Comparison of ENCODE assay signal across 11 cellular contexts in the genomic region with DNA sequence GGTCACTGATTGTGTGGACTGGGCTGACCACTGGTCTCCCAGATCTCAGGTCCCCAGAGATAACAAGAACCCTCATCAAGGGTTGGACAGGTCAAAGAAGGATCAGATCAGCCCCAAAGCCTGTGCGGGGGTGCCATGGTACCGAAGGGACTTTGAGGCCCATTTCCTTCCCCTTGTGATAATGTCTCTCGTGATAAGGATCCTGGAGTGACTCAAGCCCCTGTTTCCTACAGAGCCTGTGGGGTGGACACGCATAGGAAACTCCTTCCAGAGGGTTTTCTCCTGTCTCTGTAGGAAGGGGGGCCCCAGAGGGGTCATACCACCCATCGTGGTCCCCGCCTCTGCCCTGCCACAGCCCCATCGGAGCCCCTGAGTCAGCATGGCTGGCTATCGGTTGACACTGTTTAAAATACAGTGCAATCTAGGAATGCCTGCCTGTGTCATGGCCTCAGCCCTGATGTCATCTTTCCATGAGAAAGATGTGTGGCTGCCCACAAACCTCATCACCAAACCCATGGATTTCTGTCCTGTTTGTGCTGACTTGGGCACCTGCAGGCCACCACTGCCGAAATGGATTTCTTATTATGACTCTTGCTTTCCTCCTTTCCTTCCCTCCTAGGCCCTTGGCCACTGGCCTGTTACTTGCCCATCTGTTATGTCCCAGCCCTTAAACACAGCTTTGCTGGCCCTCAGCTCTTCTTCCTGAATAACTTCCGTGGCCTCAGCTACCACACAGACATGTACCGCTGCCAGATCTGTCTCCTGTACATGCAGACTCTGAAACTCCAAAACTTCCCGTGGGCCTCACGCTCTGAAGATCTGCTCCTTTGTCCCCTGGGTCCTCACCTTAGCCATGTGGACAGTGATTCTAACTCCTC. TPM values are rescaled to one million over a fixed set of nuclear protein-coding genes. Genes with fewer than 3 reads are reported as not detected.
DNase-seq lines count a peak whose midpoint lies in the region; ATAC-seq, FAIRE-seq and TF ChIP-seq lines count a peak whose summit lies in the region.
"Had no signal": no experiment of that assay in that cellular context is flagged by ENCODE, and none has a peak within 500 bp of the region (broad histone marks: within the 10 kb centered on the region; RNA-seq: fewer than 3 reads in every experiment).

No MANE protein-coding gene starts in this region.

- peak overlapping the region; percentile 26; the same call in 1 of the 2 replicates for H3K4me2 ChIP-seq in K562 (ENCODE audit: insufficient read depth, low read length)

- TF ChIP-seq EP300 in K562 (IDR thresholded peaks at IDR 0.05; ENCODE audit: low read length): peak; percentile 28; the same call in 1 of the 2 replicates

- ATAC-seq in K562 (peak; percentile 57), lower lobe of right lung (no peak), SK-N-SH treated with all-trans-retinoic acid at 6 μM for 48 hours (no peak)

- H3K4me1 ChIP-seq in K562 (replicated peaks in 1 of 2; ENCODE audit: control insufficient read depth in 2 of 2, insufficient read depth in 2 of 2, low read length in 2 of 2) (peaks cover 27 to 59% of the 10 kb centered on the region in 2 experiments), spleen (peaks cover 0 to 5% (median 0%) of the 10 kb centered on the region in 6 donors), lower lobe of right lung (peaks cover 35% of the 10 kb centered on the region)

- FAIRE-seq in K562 (lab: Jason Lieb, UNC): peak; percentile 84

- in situ Hi-C loops in K562 (cut with MboI): loop anchor here (25.0 kb wide), 1 partner anchor 317 kb away; no protein-coding TSS in a partner anchor

- H3K27ac ChIP-seq in K562 (ENCODE audit: extremely low read depth, low read depth, low read length): peak overlapping the region; percentile 49; the same call in 2 of the 3 replicates
- H3K27ac ChIP-seq in spleen: no peak overlapping the region
- no peak overlapping the region for H3K27ac ChIP-seq in lower lobe of right lung
- H3K27ac ChIP-seq: HL-60 had no signal

- POLR2A ChIA-PET in K562 (lab: Yijun Ruan, JAX): interaction anchor here (0.6 kb wide), 2 partner anchors 407 to 420 kb away, joined by 3 read pairs; a partner anchor contains a TSS

- no peaks in the 10 kb centered on the region for H3K9me1 ChIP-seq in K562 (ENCODE audit: control insufficient read depth, insufficient read depth, low read length)

- no peaks in the 10 kb centered on the region for H3K79me2 ChIP-seq in K562 (ENCODE audit: control insufficient read depth, insufficient read depth, low read length)

- peak overlapping the region; percentile 28 to 30; a peak in 2 of 4 replicates for H3K9ac ChIP-seq in K562 (ENCODE audit: insufficient read depth in 1 of 2, low read depth in 2 of 2, low read length in 2 of 2)

- 29% methylated on average over 13 of the region's 13 CpGs for WGBS in K562 (ENCODE audit: insufficient coverage, low coverage, missing lambda C conversion rate)
- WGBS in spleen, 5 donors: 25 to 50% (median 41%) methylated on average over 13 of the region's 13 CpGs

- CTCF ChIA-PET in K562 (lab: Yijun Ruan, JAX; ENCODE audit: low intra/inter-chr PET ratio): no interaction called here

- H3K36me3 ChIP-seq in K562 (ENCODE audit: control insufficient read depth, insufficient read depth, low read length) (no peaks in the 10 kb centered on the region), spleen (no peaks in the 10 kb centered on the region), lower lobe of right lung (no peaks in the 10 kb centered on the region)

- H3K9me3 ChIP-seq in K562 (replicated peaks; ENCODE audit: control insufficient read depth, insufficient read depth, low read depth, low read length) (no peaks in the 10 kb centered on the region), spleen (no peaks in the 10 kb centered on the region), lower lobe of right lung (no peaks in the 10 kb centered on the region)

- TF ChIP-seq CTCF in K562 (IDR thresholded peaks at IDR 0.05 in 2 of 3, conservative IDR thresholded peaks at IDR 0.05 in 1 of 3; ENCODE audit: insufficient read depth in 2 of 3, low read depth in 1 of 3, low read length in 3 of 3) (no peak), spleen (IDR thresholded peaks at IDR 0.05 in 8 of 11, conservative IDR thresholded peaks at IDR 0.05 in 3 of 11) (no peak), lower lobe of right lung (IDR thresholded peaks at IDR 0.05) (no peak)

- H4K20me1 ChIP-seq in K562 (replicated peaks; ENCODE audit: control insufficient read depth, insufficient read depth, low read length): no peaks in the 10 kb centered on the region

- TF ChIP-seq POLR2A in K562 (conservative IDR thresholded peaks at IDR 0.05) (no peak), spleen (IDR thresholded peaks at IDR 0.05) (no peak)

- H3K4me3 ChIP-seq in K562 (no peak overlapping the region), spleen (no peak overlapping the region), lower lobe of right lung (no peak overlapping the region)

- BruUV-seq in K562 (replicated peaks; lab: Mats Ljungman, UMichigan): no TSS peak

- H2AFZ ChIP-seq in K562 (ENCODE audit: low read depth, low read length): peak overlapping the region; percentile 12

- TF ChIP-seq RAD21 in K562 (CRISPR knock-in tag; conservative IDR thresholded peaks at IDR 0.05 in 1 of 2, IDR thresholded peaks at IDR 0.05 in 1 of 2): peak in 1 of 2 experiments; percentile 38; a peak in 2 of 4 replicates

- peak; percentile 44 for DNase-seq in EH (ENCODE audit: low read depth)
- DNase-seq in RPMI7951 (ENCODE audit: low read depth): peak; percentile 69
- DNase-seq in K562 (ENCODE audit: extremely low read depth in 1 of 4, low spot score in 3 of 4): peak; percentile 65 to 69 (median 68)
- peak; percentile 56 for DNase-seq in spleen
- no peak for DNase-seq in lower lobe of right lung
- no peak for DNase-seq in NCI-H774 (lab: John Stamatoyannopoulos, UW)
- DNase-seq in superior temporal gyrus (ENCODE audit: extremely low spot score): no peak
- DNase-seq: DND-41, nephron progenitor cell had no signal

- no peaks in the 10 kb centered on the region for H3K27me3 ChIP-seq in K562 (ENCODE audit: control insufficient read depth in 2 of 2, insufficient read depth in 2 of 2, low read length in 2 of 2)
- H3K27me3 ChIP-seq in spleen (replicated peaks in 1 of 7): no peaks in the 10 kb centered on the region
- no peaks in the 10 kb centered on the region for H3K27me3 ChIP-seq in lower lobe of right lung (ENCODE audit: low read depth)

- intact Hi-C loops in K562 (cut with micrococcal nuclease) (loop anchor here (2.0 to 5.0 kb wide), 2 partner anchors 42 to 426 kb away; no protein-coding TSS in a partner anchor), spleen (cut with DNase I; ENCODE audit: low total_unique reads) (no loop called here), lower lobe of right lung (cut with DNase I) (no loop called here)

RNA-seq across cellular contexts. Expression of a gene that starts 2.9 kb away (rescaled TPM):
- total RNA-seq in RPMI7951 (2014; rRNA removed; shearing (Covaris generic)): 4.8 and 6.4 TPM in 2 replicates
- total RNA-seq in K562 (2011; cell fraction: chromatin; rRNA removed; ENCODE audit: low replicate concordance): not detected in 2 replicates
- total RNA-seq in K562 (2011; cell fraction: nucleolus; rRNA removed): not detected in 2 replicates
- not detected in 2 replicates for total RNA-seq in K562 (2011; cell fraction: nucleoplasm; rRNA removed)
- total RNA-seq in K562 (2014; rRNA removed): not detected in 2 replicates
- total RNA-seq in K562 (2014; rRNA removed; fragmentation: Illumina TruSeq; extraction: Trizol): not detected in 2 replicates
- 0.25 TPM in 1 of 2 replicates, not detected in the other for total RNA-seq in K562 (2015; rRNA removed; fragmentation: Illumina TruSeq; extraction: Trizol)
- total RNA-seq in K562 (2021): 0.29 TPM in 1 of 2 replicates, not detected in the other
- not detected in 2 replicates for polyA plus RNA-seq in K562 (2011; rRNA removed)
- polyA plus RNA-seq in K562 (2011; cell fraction: cytosol; rRNA removed): not detected in 2 replicates
- 0.30 TPM in 1 of 2 replicates, not detected in the other for polyA plus RNA-seq in K562 (2011; cell fraction: nucleus; rRNA removed)
- 0.13 TPM in 1 of 2 replicates, not detected in the other for polyA plus RNA-seq in K562 (2012)
- not detected in 2 replicates for polyA plus RNA-seq in K562 (2014; fragmentation: Illumina TruSeq; extraction: Trizol)
- not detected for polyA plus RNA-seq in K562 (2014; fragmentation: Nextera tagmentation; extraction: Ambion mirVana)
- polyA plus RNA-seq in K562 (2014; rRNA removed): not detected in 2 replicates
- polyA minus RNA-seq in K562 (2011; rRNA and poly(A)+ RNA removed): not detected in 2 replicates
- not detected in 2 replicates for polyA minus RNA-seq in K562 (2011; cell fraction: cytosol; rRNA and poly(A)+ RNA removed)
- polyA minus RNA-seq in K562 (2011; cell fraction: nucleus; rRNA and poly(A)+ RNA removed): not detected in 2 replicates
- total RNA-seq in spleen: not detected
- not detected for polyA plus RNA-seq in spleen
- 3.9 TPM for total RNA-seq in lower lobe of right lung

RNA-seq across cellular contexts. Expression of a gene that starts 10.2 kb away (rescaled TPM):
- not detected in 2 replicates for total RNA-seq in RPMI7951 (2014; rRNA removed; shearing (Covaris generic))
- total RNA-seq in K562 (2011; cell fraction: chromatin; rRNA removed; ENCODE audit: low replicate concordance): not detected in 2 replicates
- not detected in 2 replicates for total RNA-seq in K562 (2011; cell fraction: nucleolus; rRNA removed)
- total RNA-seq in K562 (2011; cell fraction: nucleoplasm; rRNA removed): not detected in 2 replicates
- total RNA-seq in K562 (2014; rRNA removed) (not detected in 2 replicates), K562 (2014; rRNA removed; fragmentation: Illumina TruSeq; extraction: Trizol) (not detected in 2 replicates), K562 (2015; rRNA removed; fragmentation: Illumina TruSeq; extraction: Trizol) (not detected in 2 replicates), K562 (2021) (not detected in 2 replicates), spleen (not detected), lower lobe of right lung (not detected)
- polyA plus RNA-seq in K562 (2011; rRNA removed) (not detected in 2 replicates), K562 (2014; fragmentation: Illumina TruSeq; extraction: Trizol) (not detected in 2 replicates), K562 (2014; fragmentation: Nextera tagmentation; extraction: Ambion mirVana) (not detected), K562 (2014; rRNA removed) (not detected in 2 replicates), spleen (not detected)
- polyA plus RNA-seq in K562 (2011; cell fraction: cytosol; rRNA removed): not detected in 2 replicates
- not detected in 2 replicates for polyA plus RNA-seq in K562 (2011; cell fraction: nucleus; rRNA removed)
- polyA plus RNA-seq in K562 (2012): 0.08 and 0.12 TPM in 2 replicates
- not detected in 2 replicates for polyA minus RNA-seq in K562 (2011; rRNA and poly(A)+ RNA removed)
- polyA minus RNA-seq in K562 (2011; cell fraction: cytosol; rRNA and poly(A)+ RNA removed): not detected in 2 replicates
- not detected in 2 replicates for polyA minus RNA-seq in K562 (2011; cell fraction: nucleus; rRNA and poly(A)+ RNA removed)

RNA-seq across cellular contexts. Expression of a gene that starts 59.2 kb away (rescaled TPM):
- total RNA-seq in RPMI7951 (2014; rRNA removed; shearing (Covaris generic)): not detected in 2 replicates
- 3.9 and 10.0 TPM in 2 replicates for total RNA-seq in K562 (2011; cell fraction: chromatin; rRNA removed; ENCODE audit: low replicate concordance)
- 3.8 and 4.5 TPM in 2 replicates for total RNA-seq in K562 (2011; cell fraction: nucleolus; rRNA removed)
- 5.1 and 6.0 TPM in 2 replicates for total RNA-seq in K562 (2011; cell fraction: nucleoplasm; rRNA removed)
- total RNA-seq in K562 (2014; rRNA removed) (0.50 and 0.73 TPM in 2 replicates), K562 (2014; rRNA removed; fragmentation: Illumina TruSeq; extraction: Trizol) (0.62 and 1.0 TPM in 2 replicates), K562 (2015; rRNA removed; fragmentation: Illumina TruSeq; extraction: Trizol) (0.60 and 0.69 TPM in 2 replicates), K562 (2021) (1.5 and 1.6 TPM in 2 replicates), spleen (10 to 100 TPM in 1 of 7 donors, 1 to 10 TPM in 6; 3.1 to 18.4 (median 4.6) TPM), lower lobe of right lung (0.59 TPM)
- polyA plus RNA-seq in K562 (2011; rRNA removed) (1.0 and 1.2 TPM in 2 replicates), K562 (2014; fragmentation: Illumina TruSeq; extraction: Trizol) (0.82 and 1.00 TPM in 2 replicates), K562 (2014; fragmentation: Nextera tagmentation; extraction: Ambion mirVana) (under 1 TPM; 0.62 to 0.75 TPM), K562 (2014; rRNA removed) (0.62 and 0.69 TPM in 2 replicates), spleen (1 to 10 TPM in 2 of 3 donors, under 1 TPM in 1; 0.76 to 1.3 (median 1.3) TPM)
- 0.47 and 0.69 TPM in 2 replicates for polyA plus RNA-seq in K562 (2011; cell fraction: cytosol; rRNA removed)
- polyA plus RNA-seq in K562 (2011; cell fraction: nucleus; rRNA removed): 4.9 and 7.1 TPM in 2 replicates
- 0.65 and 1.1 TPM in 2 replicates for polyA plus RNA-seq in K562 (2012)
- polyA minus RNA-seq in K562 (2011; rRNA and poly(A)+ RNA removed): 0.45 and 0.95 TPM in 2 replicates
- 0.95 TPM in 1 of 2 replicates, not detected in the other for polyA minus RNA-seq in K562 (2011; cell fraction: cytosol; rRNA and poly(A)+ RNA removed)
- polyA minus RNA-seq in K562 (2011; cell fraction: nucleus; rRNA and poly(A)+ RNA removed): 1.9 and 2.3 TPM in 2 replicates

Comparison
In these comparisons a context has a peak if more than half of its experiments do, and no peak if none do; other contexts are left out.
1. DNase-seq: peak in EH (single experiment), RPMI7951 (single experiment), K562 (4 of 4) and spleen (single experiment); none in lower lobe of right lung (single experiment), NCI-H774 (single experiment) and superior temporal gyrus (single experiment).